Comparison of ENCODE assay signal across 24 cellular contexts in genomic region chr9:124273428-124274153, GRCh38. TPM values are rescaled to one million over a fixed set of nuclear protein-coding genes. Genes with fewer than 3 reads are reported as not detected.
DNase-seq lines count a peak whose midpoint lies in the region; ATAC-seq, FAIRE-seq and TF ChIP-seq lines count a peak whose summit lies in the region.
"Had no signal": no experiment of that assay in that cellular context is flagged by ENCODE, and none has a peak within 500 bp of the region (broad histone marks: within the 10 kb centered on the region; RNA-seq: fewer than 3 reads in every experiment).

No MANE protein-coding gene starts in this region.

- FAIRE-seq in HepG2 (lab: Jason Lieb, UNC) = no peak
- FAIRE-seq: keratinocyte had no signal

- 96% methylated on average over 21 of the region's 21 CpGs for WGBS in HepG2 (ENCODE audit: low lambda C conversion rate)
- 92% methylated on average over 14 of the region's 21 CpGs for WGBS in right lobe of liver (ENCODE audit: insufficient coverage, low coverage, low lambda C conversion rate, missing lambda C conversion rate)
- 81 to 91% (median 88%) methylated on average over 21 of the region's 21 CpGs for WGBS in spleen, 5 donors

- H3K27me3 Mint-ChIP-seq in memory B cell = no peaks in the 10 kb centered on the region

- H3K4me3 ChIP-seq in HepG2 (replicated peaks in 1 of 3; ENCODE audit: insufficient read depth in 1 of 3, low read depth in 2 of 3, low read length in 3 of 3) = no peak overlapping the region
- H3K4me3 ChIP-seq in right lobe of liver = no peak overlapping the region
- no peak overlapping the region for H3K4me3 ChIP-seq in spleen
- H3K4me3 ChIP-seq in right atrium auricular region = no peak overlapping the region
- H3K4me3 ChIP-seq: dorsolateral prefrontal cortex, lower lobe of right lung, testis had no signal

- no peak overlapping the region for H3K4me2 ChIP-seq in HepG2 (ENCODE audit: low read depth, low read length)

- BruUV-seq in HepG2 (replicated peaks; lab: Mats Ljungman, UMichigan) = no TSS peak

- H3K4me1 Mint-ChIP-seq in memory B cell = peaks cover 59% of the 10 kb centered on the region

- ATAC-seq in HepG2 = no peak
- no peak for ATAC-seq in right lobe of liver
- no peak for ATAC-seq in memory B cell (ENCODE audit: low read depth)
- ATAC-seq in GM21529 (IDR thresholded peaks at IDR 0.05; ENCODE audit: unreplicated experiment) = no peak
- ATAC-seq in GM18498 (IDR thresholded peaks at IDR 0.05; ENCODE audit: unreplicated experiment) = no peak
- ATAC-seq: lower lobe of right lung, right cardiac atrium, WTC11 had no signal

- H3K36me3 ChIP-seq in HepG2 (replicated peaks in 1 of 2; ENCODE audit: control insufficient read depth in 1 of 2, insufficient read depth in 2 of 2, low read length in 2 of 2) = peaks cover 16 to 61% of the 10 kb centered on the region in 2 experiments
- no peaks in the 10 kb centered on the region for H3K36me3 ChIP-seq in right lobe of liver
- H3K36me3 ChIP-seq in spleen = peaks cover 0 to 19% (median 0%) of the 10 kb centered on the region in 6 donors
- no peaks in the 10 kb centered on the region for H3K36me3 ChIP-seq in right atrium auricular region

- peaks cover 4% of the 10 kb centered on the region for H3K36me3 Mint-ChIP-seq in memory B cell
- H3K36me3 Mint-ChIP-seq: WTC11 had no signal

- no peak overlapping the region for H2AFZ ChIP-seq in HepG2 (ENCODE audit: low read length)

- no peak overlapping the region for H3K9ac ChIP-seq in HepG2 (ENCODE audit: insufficient read depth, low read depth, low read length)

- no peaks in the 10 kb centered on the region for H3K9me3 Mint-ChIP-seq in memory B cell
- H3K9me3 Mint-ChIP-seq: WTC11 had no signal

- H3K4me3 Mint-ChIP-seq in memory B cell = no peak overlapping the region
- H3K4me3 Mint-ChIP-seq: WTC11 had no signal

- no peak for TF ChIP-seq POLR2A in HepG2 (IDR thresholded peaks at IDR 0.05; ENCODE audit: insufficient read depth in 1 of 2, low read depth in 2 of 2, low read length in 2 of 2)
- TF ChIP-seq POLR2A in right lobe of liver (IDR thresholded peaks at IDR 0.05) = no peak
- no peak for TF ChIP-seq POLR2A in spleen (IDR thresholded peaks at IDR 0.05)

- peaks cover 99% of the 10 kb centered on the region for H3K79me2 ChIP-seq in HepG2 (ENCODE audit: insufficient read depth, low read length)

- intact Hi-C loops in HepG2 (cut with micrococcal nuclease; ENCODE audit: unreplicated experiment) (no loop called here), right lobe of liver (cut with DNase I) (loop anchor here (10.0 kb wide), 1 partner anchor 49 kb away; no protein-coding TSS in a partner anchor), spleen (cut with DNase I; ENCODE audit: low total_unique reads) (no loop called here)

- peaks cover 81% of the 10 kb centered on the region for H4K20me1 ChIP-seq in HepG2 (ENCODE audit: insufficient read depth, low read length)

- in situ Hi-C loops in HepG2 (cut with HindIII; ENCODE audit: extremely low pct_ligation_motif_present, low pct_unique_long_range_greater_than_20kb) = no loop called here

- TF ChIP-seq CTCF in HepG2 (CRISPR knock-in tag; IDR thresholded peaks at IDR 0.05) (no peak), right lobe of liver (IDR thresholded peaks at IDR 0.05) (no peak), spleen (IDR thresholded peaks at IDR 0.05 in 8 of 11, conservative IDR thresholded peaks at IDR 0.05 in 3 of 11) (no peak), right atrium auricular region (IDR thresholded peaks at IDR 0.05) (no peak)

- peaks cover 80% of the 10 kb centered on the region for H3K4me1 ChIP-seq in HepG2 (ENCODE audit: insufficient read depth, low read length)
- H3K4me1 ChIP-seq in right lobe of liver = peaks cover 0 to 43% (median 20%) of the 10 kb centered on the region in 4 donors
- H3K4me1 ChIP-seq in spleen = peaks cover 22 to 97% (median 76%) of the 10 kb centered on the region in 6 donors
- H3K4me1 ChIP-seq in right atrium auricular region = peaks cover 0 to 49% of the 10 kb centered on the region in 2 donors

- H3K27ac ChIP-seq in HepG2 (ENCODE audit: extremely low read length, insufficient read depth, low read length) (no peak overlapping the region), right lobe of liver (no peak overlapping the region), spleen (peak overlapping the region in 5 of 8 donors; percentile 4 to 72 (median 29)), right atrium auricular region (no peak overlapping the region)
- H3K27ac ChIP-seq: testis had no signal

- TF ChIP-seq RAD21 in HepG2 (CRISPR knock-in tag; IDR thresholded peaks at IDR 0.05) = no peak

- CTCF ChIA-PET in HepG2 (lab: Yijun Ruan, JAX; ENCODE audit: low intra/inter-chr PET ratio, low total read pairs) = no interaction called here

- POLR2A ChIA-PET in HepG2 (lab: Yijun Ruan, JAX) = no interaction called here

- H3K9me3 ChIP-seq in HepG2 (ENCODE audit: low read length) (no peaks in the 10 kb centered on the region), right lobe of liver (no peaks in the 10 kb centered on the region), spleen (no peaks in the 10 kb centered on the region), right atrium auricular region (no peaks in the 10 kb centered on the region)
- H3K9me3 ChIP-seq: lower lobe of right lung, testis had no signal

- H3K27ac Mint-ChIP-seq in memory B cell = peak overlapping the region; percentile 85

- TF ChIP-seq EP300 in HepG2 (IDR thresholded peaks at IDR 0.05; ENCODE audit: low read depth in 2 of 2, low read length in 2 of 2) (no peak), HepG2 (CRISPR knock-in tag; IDR thresholded peaks at IDR 0.05; ENCODE audit: borderline replicate concordance) (no peak)

- H3K27me3 ChIP-seq in HepG2 (ENCODE audit: control insufficient read depth in 1 of 2, insufficient read depth in 2 of 2, low read length in 2 of 2) (no peaks in the 10 kb centered on the region), right lobe of liver (no peaks in the 10 kb centered on the region), spleen (replicated peaks in 1 of 7) (no peaks in the 10 kb centered on the region), right atrium auricular region (no peaks in the 10 kb centered on the region)
- H3K27me3 ChIP-seq: dorsolateral prefrontal cortex, testis had no signal

- no peak for DNase-seq in HepG2 (ENCODE audit: low spot score)
- DNase-seq in right lobe of liver = no peak
- no peak for DNase-seq in memory B cell (ENCODE audit: low spot score in 2 of 2)
- no peak for DNase-seq in spleen
- DNase-seq in right atrium auricular region (ENCODE audit: low spot score) = no peak
- DNase-seq in GM19238 (ENCODE audit: insufficient read length, low spot score) = no peak
- DNase-seq: 8988T; activated CD4-positive, alpha-beta T cell treated with anti-CD3 and anti-CD28 coated beads, Interleukin-2, amount 50 U/mL, for 4 hours; activated gamma-delta T cell; DMS53; dorsolateral prefrontal cortex; foreskin melanocyte; GF-D8; NCI-H146; NCI-H526; right cardiac atrium; stimulated activated CD4-positive, alpha-beta T cell treated with anti-CD3 and anti-CD28 coated beads, Interleukin-15, amount 100 ng/mL, for 24 hours; T1000; testis had no signal

TF ChIP-seq in HepG2, 621 proteins besides CTCF, POLR2A, EP300 and RAD21:
- no peak for TF ChIP-seq RAD51 (IDR thresholded peaks at IDR 0.05; ENCODE audit: borderline replicate concordance)
- peak; percentile 33 for TF ChIP-seq RBM22 (optimal IDR thresholded peaks at IDR 0.05; ENCODE audit: low read length)

RNA-seq across cellular contexts. Expression of gene NEK6, which starts 15.8 kb away (rescaled TPM):
- 30.4 and 44.7 TPM in 2 replicates for total RNA-seq in HepG2 (2016; rRNA removed; fragmentation: Illumina TruSeq; extraction: Trizol)
- 24.6 and 26.3 TPM in 2 replicates for total RNA-seq in HepG2 (2016; cell fraction: cytosol; rRNA removed; fragmentation: Illumina TruSeq; extraction: Trizol; ENCODE audit: low read depth)
- total RNA-seq in HepG2 (2016; cell fraction: insoluble cytoplasmic fraction; rRNA removed; fragmentation: Illumina TruSeq; extraction: Trizol) = 33.2 and 37.5 TPM in 2 replicates
- 49.4 and 52.7 TPM in 2 replicates for total RNA-seq in HepG2 (2016; cell fraction: membrane; rRNA removed; fragmentation: Illumina TruSeq; extraction: Trizol)
- 18.1 and 19.8 TPM in 2 replicates for total RNA-seq in HepG2 (2016; cell fraction: nucleus; rRNA removed; fragmentation: Illumina TruSeq; extraction: Trizol)
- polyA plus RNA-seq in HepG2 (2011; rRNA removed) = 119 and 127 TPM in 2 replicates
- 131 and 138 TPM in 2 replicates for polyA plus RNA-seq in HepG2 (2011; cell fraction: cytosol; rRNA removed)
- polyA plus RNA-seq in HepG2 (2011; cell fraction: nucleus; rRNA removed) = 94.1 and 101 TPM in 2 replicates
- 75.9 and 86.0 TPM in 2 replicates for polyA plus RNA-seq in HepG2 (2012)
- 55.6 and 62.7 TPM in 2 replicates for polyA plus RNA-seq in HepG2 (2016; cell fraction: cytosol; fragmentation: Illumina TruSeq; extraction: Trizol; ENCODE audit: low read depth)
- 71.0 and 74.4 TPM in 2 replicates for polyA plus RNA-seq in HepG2 (2016; cell fraction: insoluble cytoplasmic fraction; fragmentation: Illumina TruSeq; extraction: Trizol; ENCODE audit: low read depth)
- 68.1 and 79.5 TPM in 2 replicates for polyA plus RNA-seq in HepG2 (2016; cell fraction: membrane; fragmentation: Illumina TruSeq; extraction: Trizol; ENCODE audit: low read depth)
- polyA plus RNA-seq in HepG2 (2016; cell fraction: nucleus; fragmentation: Illumina TruSeq; extraction: Trizol; ENCODE audit: insufficient read depth, low read depth) = 41.9 and 42.8 TPM in 2 replicates
- polyA minus RNA-seq in HepG2 (2011; rRNA and poly(A)+ RNA removed; ENCODE audit: low replicate concordance) = 13.4 and 281 TPM in 2 replicates
- polyA minus RNA-seq in HepG2 (2011; cell fraction: cytosol; rRNA and poly(A)+ RNA removed) = 74.6 and 87.4 TPM in 2 replicates
- 49.3 and 50.8 TPM in 2 replicates for polyA minus RNA-seq in HepG2 (2011; cell fraction: nucleus; rRNA and poly(A)+ RNA removed)
- 100 to 1,000 TPM in 1 of 6 experiments, 10 to 100 TPM in 5; 61.6 to 128 (median 67.5) TPM for total RNA-seq in right lobe of liver
- total RNA-seq in spleen = 10 to 100 TPM; 32.8 to 71.3 (median 55.0) TPM
- 10 to 100 TPM; 11.2 to 19.7 (median 11.6) TPM for polyA plus RNA-seq in spleen
- 1 to 10 TPM; 9.2 to 9.7 TPM for total RNA-seq in right atrium auricular region

Comparison
In these comparisons a context has a peak if more than half of its experiments do, and no peak if none do; other contexts are left out.
1. intact Hi-C loops: an anchor here in right lobe of liver (10.0 kb wide); none called in HepG2 and spleen.
2. H3K27ac ChIP-seq: peak in spleen (5 of 8); none in HepG2 (single experiment), right lobe of liver (0 of 3) and right atrium auricular region (0 of 2).